Comparison of ENCODE assay signal across 20 cellular contexts in genomic region chr2:20586379-20586715, GRCh38.
DNase-seq lines count a peak whose midpoint lies in the region; ATAC-seq, FAIRE-seq and TF ChIP-seq lines count a peak whose summit lies in the region.
"Had no signal": no experiment of that assay in that cellular context is flagged by ENCODE, and none has a peak within 500 bp of the region (broad histone marks: within the 10 kb centered on the region; RNA-seq: fewer than 3 reads in every experiment).

No MANE protein-coding gene starts in this region.

- TF ChIP-seq POLR2A in sigmoid colon (IDR thresholded peaks at IDR 0.05) (no peak), vagina (IDR thresholded peaks at IDR 0.05) (no peak)

- H3K9me3 ChIP-seq in kidney (ENCODE audit: control insufficient read depth in 1 of 2, low read length in 2 of 2) (peaks cover 0 to 2% of the 10 kb centered on the region in 2 donors), sigmoid colon (no peaks in the 10 kb centered on the region), vagina (no peaks in the 10 kb centered on the region)
- H3K9me3 ChIP-seq: MG63 had no signal

- peak overlapping the region in 1 of 2 donors; percentile 35 for H3K9ac ChIP-seq in kidney (ENCODE audit: low read length in 2 of 2)

- 70 to 81% methylated on average over 3 of the region's 3 CpGs for WGBS in sigmoid colon, 2 donors

- H3K27me3 ChIP-seq in sigmoid colon (no peaks in the 10 kb centered on the region), vagina (no peaks in the 10 kb centered on the region)
- H3K27me3 ChIP-seq: MG63 had no signal

- DNase-seq in left ventricle myocardium superior = no peak
- no peak for DNase-seq in Right ventricle myocardium inferior (ENCODE audit: missing footprints)
- peak; percentile 18 for DNase-seq in kidney
- peak; percentile 62 for DNase-seq in sigmoid colon
- DNase-seq in vagina (ENCODE audit: extremely low spot score in 2 of 2) = no peak
- DNase-seq in NCI-H1417 treated with DMSO at 0.1 percent for 48 hours (lab: John Stamatoyannopoulos, UW) = no peak
- no peak for DNase-seq in mesenteric fat pad (ENCODE audit: low spot score)
- no peak for DNase-seq in CD1c-positive myeloid dendritic cell (ENCODE audit: extremely low spot score)
- DNase-seq: ACHN, AML-193, COR-L47, MG63, NCI-H1092 treated with DMSO at 0.1 percent for 48 hours, NCI-H1694 treated with DMSO at 0.1 percent for 48 hours, NCI-H2107, NCI-H2227 treated with DMSO at 0.1 percent for 48 hours, NCI-H524, SHP77 treated with DMSO at 0.1 percent for 48 hours had no signal

- H3K4me1 ChIP-seq in kidney (ENCODE audit: control insufficient read depth in 1 of 2, insufficient read depth in 1 of 2, low read depth in 1 of 2, low read length in 2 of 2) (peaks cover 41 to 46% of the 10 kb centered on the region in 2 donors), sigmoid colon (peaks cover 0 to 38% (median 28%) of the 10 kb centered on the region in 4 donors), vagina (peaks cover 32% of the 10 kb centered on the region)

- peak overlapping the region in 1 of 2 donors; percentile 93 for H3K27ac ChIP-seq in kidney (ENCODE audit: low read depth in 2 of 2, low read length in 2 of 2)
- peak overlapping the region in 2 of 4 donors; percentile 58 to 88 for H3K27ac ChIP-seq in sigmoid colon
- peak overlapping the region; percentile 60 for H3K27ac ChIP-seq in vagina

- peak; percentile 15 for ATAC-seq in left ventricle myocardium superior
- ATAC-seq in Right ventricle myocardium inferior = no peak

- no peak overlapping the region for H3K4me3 ChIP-seq in kidney (ENCODE audit: low read length in 2 of 2)
- no peak overlapping the region for H3K4me3 ChIP-seq in sigmoid colon
- H3K4me3 ChIP-seq in vagina = no peak overlapping the region
- H3K4me3 ChIP-seq: MG63 had no signal

- intact Hi-C loops in left ventricle myocardium superior (cut with micrococcal nuclease) (no loop called here), Right ventricle myocardium inferior (cut with DNase I) (no loop called here), kidney (cut with DNase I) (no loop called here), sigmoid colon (cut with DNase I) (no loop called here), vagina (cut with DNase I) (no loop called here)

- H3K36me3 ChIP-seq in kidney (ENCODE audit: control insufficient read depth in 1 of 2, insufficient read depth in 2 of 2, low read length in 2 of 2) (no peaks in the 10 kb centered on the region), sigmoid colon (no peaks in the 10 kb centered on the region), vagina (no peaks in the 10 kb centered on the region)
- H3K36me3 ChIP-seq: MG63 had no signal

- TF ChIP-seq EP300 in sigmoid colon (IDR thresholded peaks at IDR 0.05) = no peak

- no peak for FAIRE-seq in kidney (lab: Jason Lieb, UNC)
- FAIRE-seq: GM12892, H1 had no signal

- TF ChIP-seq CTCF in kidney (IDR thresholded peaks at IDR 0.05; ENCODE audit: borderline replicate concordance, extremely low read depth, insufficient read depth) = no peak
- no peak for TF ChIP-seq CTCF in sigmoid colon (IDR thresholded peaks at IDR 0.05)
- TF ChIP-seq CTCF in vagina (IDR thresholded peaks at IDR 0.05) = no peak

Comparison
In these comparisons a context has a peak if more than half of its experiments do, and no peak if none do; other contexts are left out.
1. DNase-seq: peak in kidney (single experiment) and sigmoid colon (single experiment); none in left ventricle myocardium superior (single experiment), Right ventricle myocardium inferior (single experiment), vagina (0 of 2), NCI-H1417 treated with DMSO at 0.1 percent for 48 hours (single experiment), mesenteric fat pad (single experiment) and CD1c-positive myeloid dendritic cell (single experiment).